8 cellular contexts compared by ENCODE assay signal in genomic region chr11:83194284-83195175, GRCh38. TPM values are rescaled to one million over a fixed set of nuclear protein-coding genes. Genes with fewer than 3 reads are reported as not detected.
DNase-seq lines count a peak whose midpoint lies in the region; ATAC-seq and TF ChIP-seq lines count a peak whose summit lies in the region.

No MANE protein-coding gene starts in this region.

- CTCF ChIA-PET in CD8-positive, alpha-beta T cell (lab: Charles Lee): interaction anchor here (0.6 to 1.7 kb wide), 5 partner anchors 50 to 286 kb away, joined by 3 to 7 read pairs (median 3); no protein-coding TSS in a partner anchor

- H3K36me3 Mint-ChIP-seq in CD8-positive, alpha-beta T cell: peaks cover 53% of the 10 kb centered on the region

- H3K27ac Mint-ChIP-seq in CD8-positive, alpha-beta T cell: peak overlapping the region; percentile 100

- H3K9me3 Mint-ChIP-seq in CD8-positive, alpha-beta T cell: no peaks in the 10 kb centered on the region

- peaks cover 30% of the 10 kb centered on the region for H3K4me1 ChIP-seq in CD8-positive, alpha-beta T cell (ENCODE audit: insufficient read depth, low read length)
- peaks cover 46% of the 10 kb centered on the region for H3K4me1 ChIP-seq in left ventricle myocardium inferior
- peaks cover 10% of the 10 kb centered on the region for H3K4me1 ChIP-seq in prostate gland (replicated peaks)
- H3K4me1 ChIP-seq in vagina: peaks cover 53% of the 10 kb centered on the region

- peak overlapping the region; percentile 70 for H3K4me3 ChIP-seq in CD8-positive, alpha-beta T cell (ENCODE audit: low read depth, low read length)
- H3K4me3 ChIP-seq in left ventricle myocardium inferior (peak overlapping the region; percentile 85), prostate gland (peak overlapping the region; percentile 49 to 62), vagina (peak overlapping the region; percentile 69 to 88)

- H3K36me3 ChIP-seq in CD8-positive, alpha-beta T cell (ENCODE audit: insufficient read depth, low read length): peaks cover 8% of the 10 kb centered on the region
- H3K36me3 ChIP-seq in left ventricle myocardium inferior (peaks cover 36% of the 10 kb centered on the region), prostate gland (peaks cover 0 to 6% of the 10 kb centered on the region in 2 donors), vagina (peaks cover 0 to 22% of the 10 kb centered on the region in 2 donors)

- DNase-seq in CD8-positive, alpha-beta T cell: peak; percentile 38 to 75 (median 60)
- DNase-seq in SW480 (ENCODE audit: low spot score) (peak; percentile 69), left ventricle myocardium inferior (peak; percentile 60), prostate gland (ENCODE audit: low spot score) (peak; percentile 40), vagina (ENCODE audit: extremely low spot score in 2 of 2) (peak in 1 of 2 donors; percentile 94)

- POLR2A ChIA-PET in CD8-positive, alpha-beta T cell (lab: Charles Lee): interaction anchor here (0.7 to 3.6 kb wide), 7 partner anchors 14 to 294 kb away, joined by 3 to 29 read pairs (median 6); partner anchors contain the start of genes CCDC90B, DDIAS, PCF11 and PRCP

- TF ChIP-seq POLR2A in prostate gland (IDR thresholded peaks at IDR 0.05) (no peak), vagina (IDR thresholded peaks at IDR 0.05) (peak in 1 of 2 donors; percentile 33)

- peak overlapping the region; percentile 100 for H3K4me3 Mint-ChIP-seq in CD8-positive, alpha-beta T cell

- no peaks in the 10 kb centered on the region for H3K27me3 ChIP-seq in CD8-positive, alpha-beta T cell (ENCODE audit: insufficient read depth, low read length)
- H3K27me3 ChIP-seq in left ventricle myocardium inferior (ENCODE audit: low read depth) (no peaks in the 10 kb centered on the region), prostate gland (replicated peaks; ENCODE audit: insufficient read depth) (no peaks in the 10 kb centered on the region), vagina (no peaks in the 10 kb centered on the region)

- intact Hi-C loops in CD8-positive, alpha-beta T cell (cut with DNase I, micrococcal nuclease): loop anchor here in 1 of 2 experiments (2.0 to 10.0 kb wide), 2 partner anchors 56 to 80 kb away; no protein-coding TSS in a partner anchor
- intact Hi-C loops in left ventricle myocardium inferior (cut with micrococcal nuclease) (loop anchor here (10.0 kb wide), 1 partner anchor 290 kb away; the partner anchor contains the start of genes DDIAS and PRCP), prostate gland (cut with DNase I) (loop anchor here (5.0 to 10.0 kb wide), 3 partner anchors 37 to 292 kb away; partner anchors contain the start of genes DDIAS, PCF11, PRCP and RAB30), vagina (cut with DNase I) (loop anchor here (5.0 kb wide), 1 partner anchor 292 kb away; the partner anchor contains the start of genes DDIAS and PRCP)

- whole genome bisulfite sequencing in adipose tissue, 3 donors: 2 to 3% (median 3%) methylated on average over 35 of the region's 35 CpGs
- 3% methylated on average over 35 of the region's 35 CpGs for WGBS in prostate gland

- no peak for TF ChIP-seq CTCF in CD8-positive, alpha-beta T cell (IDR thresholded peaks at IDR 0.05)
- TF ChIP-seq CTCF in left ventricle myocardium inferior (IDR thresholded peaks at IDR 0.05; ENCODE audit: borderline replicate concordance): no peak
- TF ChIP-seq CTCF in prostate gland (IDR thresholded peaks at IDR 0.05): no peak
- no peak for TF ChIP-seq CTCF in vagina (IDR thresholded peaks at IDR 0.05)

- peak overlapping the region; percentile 97 for H3K27ac ChIP-seq in CD8-positive, alpha-beta T cell (ENCODE audit: low read depth, low read length)
- H3K27ac ChIP-seq in adipose tissue (ENCODE audit: low read depth, low read length) (peak overlapping the region; percentile 65), left ventricle myocardium inferior (replicated peaks) (peak overlapping the region; percentile 92), prostate gland (peak overlapping the region; percentile 80 to 85), vagina (peak overlapping the region; percentile 77)

- H3K27me3 Mint-ChIP-seq in CD8-positive, alpha-beta T cell (ENCODE audit: low read depth): no peaks in the 10 kb centered on the region

- H3K4me1 Mint-ChIP-seq in CD8-positive, alpha-beta T cell (ENCODE audit: low read depth): peaks cover 50% of the 10 kb centered on the region

- peak; percentile 65 for ATAC-seq in CD8-positive, alpha-beta T cell
- ATAC-seq in GM19395 (IDR thresholded peaks at IDR 0.05; ENCODE audit: unreplicated experiment): peak; percentile 62
- ATAC-seq in HG03469 (IDR thresholded peaks at IDR 0.05; ENCODE audit: unreplicated experiment): peak; percentile 38

- no peaks in the 10 kb centered on the region for H3K9me3 ChIP-seq in CD8-positive, alpha-beta T cell (ENCODE audit: low read length)
- H3K9me3 ChIP-seq in left ventricle myocardium inferior (replicated peaks) (no peaks in the 10 kb centered on the region), prostate gland (no peaks in the 10 kb centered on the region), vagina (no peaks in the 10 kb centered on the region)

RNA-seq across cellular contexts. Expression of gene ANKRD42, which starts 1.0 kb away (rescaled TPM):
- total RNA-seq in CD8-positive, alpha-beta T cell: 10 to 100 TPM; 11.4 to 12.7 TPM
- polyA plus RNA-seq in adipose tissue: 1 to 10 TPM; 4.1 to 7.3 (median 4.9) TPM
- 5.2 TPM for total RNA-seq in left ventricle myocardium inferior
- total RNA-seq in prostate gland: 10 to 100 TPM; 11.6 to 24.5 TPM
- 10.3 TPM for total RNA-seq in vagina

RNA-seq across cellular contexts. Expression of gene PCF11, which starts 37.6 kb away (rescaled TPM):
- total RNA-seq in CD8-positive, alpha-beta T cell: 10 to 100 TPM; 95.5 to 97.4 TPM
- polyA plus RNA-seq in adipose tissue: 10 to 100 TPM; 18.4 to 33.7 (median 32.5) TPM
- total RNA-seq in left ventricle myocardium inferior (25.8 TPM), prostate gland (10 to 100 TPM; 64.1 to 75.2 TPM), vagina (102 TPM)
